10 cellular contexts compared by ENCODE assay signal in the genomic region with DNA sequence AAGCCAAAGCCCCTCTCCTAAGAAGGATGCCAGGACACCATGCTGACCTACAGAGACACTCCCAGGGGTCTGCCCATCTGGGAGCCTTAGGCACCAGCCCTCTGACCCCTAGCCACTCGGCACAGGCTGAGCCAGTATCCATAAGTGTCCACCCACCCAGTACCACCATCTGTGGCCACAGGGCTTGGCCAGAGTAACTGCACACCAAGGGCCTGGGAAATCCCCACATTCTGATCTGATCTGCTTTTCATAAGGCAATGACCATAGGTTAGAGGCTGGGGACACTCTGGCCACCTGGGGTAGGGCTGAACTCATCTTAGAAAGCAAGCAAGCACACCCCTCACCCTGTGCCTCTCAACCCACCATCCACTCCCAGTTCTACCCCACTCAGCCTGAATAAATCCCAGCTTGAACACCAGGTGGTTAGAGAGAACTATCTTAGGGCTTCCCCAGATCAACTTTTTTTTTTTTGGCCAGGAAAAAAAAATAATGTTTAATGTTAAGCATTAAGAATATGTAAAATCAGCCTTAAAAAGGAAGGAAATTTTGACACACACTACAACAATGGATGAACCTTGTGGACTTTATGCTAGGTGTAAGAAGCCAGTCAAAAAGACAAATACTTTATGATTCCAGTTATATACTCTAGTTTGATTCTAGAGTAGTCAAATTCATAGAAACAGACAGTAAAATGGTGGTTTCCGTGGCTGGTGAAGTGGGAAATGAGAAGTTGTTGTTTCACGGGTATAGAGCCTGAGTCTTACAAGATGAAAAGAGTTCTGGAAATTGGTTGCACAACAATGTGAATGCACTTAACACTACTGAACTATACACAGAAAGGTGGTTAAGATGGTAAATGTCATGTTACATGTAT. TPM values are rescaled to one million over a fixed set of nuclear protein-coding genes. Genes with fewer than 3 reads are reported as not detected.
A peak's percentile ranks its signal among the peaks of the same experiment; 100 is the strongest.
DNase-seq lines count a peak whose midpoint lies in the region; ATAC-seq and TF ChIP-seq lines count a peak whose summit lies in the region.
"Had no signal": no experiment of that assay in that cellular context is flagged by ENCODE, and none has a peak within 500 bp of the region (broad histone marks: within the 10 kb centered on the region; RNA-seq: fewer than 3 reads in every experiment).

No MANE protein-coding gene starts in this region.

- BruUV-seq in PC-9 (replicated peaks; lab: Mats Ljungman, UMichigan), result no TSS peak

- POLR2A ChIA-PET in PC-9 (lab: Charles Lee; ENCODE audit: unreplicated experiment), result no interaction called here

- peak overlapping the region; percentile 87 for H3K27ac Mint-ChIP-seq in activated T-helper 17 cell treated with anti-CD3 and anti-CD28 coated beads, Interleukin-2, amount 50 U/mL, for 72 hours
- H3K27ac Mint-ChIP-seq in HFFc6, result no peak overlapping the region

- ATAC-seq in HG03442 (IDR thresholded peaks at IDR 0.05; ENCODE audit: unreplicated experiment) (peak; percentile 44), GM18505 (IDR thresholded peaks at IDR 0.05; ENCODE audit: unreplicated experiment) (no peak)
- ATAC-seq in activated T-helper 17 cell treated with anti-CD3 and anti-CD28 coated beads, Interleukin-2, amount 50 U/mL, for 72 hours (replicated peaks), result peak; percentile 95
- ATAC-seq: esophagus mucosa had no signal

- H3K27me3 ChIP-seq in thymus (ENCODE audit: control insufficient read depth, insufficient read depth) (no peaks in the 10 kb centered on the region), PC-9 (ENCODE audit: insufficient read depth, low read depth) (no peaks in the 10 kb centered on the region)

- no peaks in the 10 kb centered on the region for H4K20me1 ChIP-seq in PC-9 (ENCODE audit: insufficient read depth)

- no peak overlapping the region for H3K4me2 ChIP-seq in PC-9

- peaks cover 28% of the 10 kb centered on the region for H3K4me1 Mint-ChIP-seq in activated T-helper 17 cell treated with anti-CD3 and anti-CD28 coated beads, Interleukin-2, amount 50 U/mL, for 72 hours
- peaks cover under 1% of the 10 kb centered on the region; the same call in 1 of the 2 replicates for H3K4me1 Mint-ChIP-seq in HFFc6 (ENCODE audit: low read depth)

- 44% methylated on average over 3 of the region's 3 CpGs for WGBS in thymus

- CTCF ChIA-PET in PC-9 (lab: Charles Lee), result interaction anchor here (0.5 kb wide), 1 partner anchor 135 kb away, joined by 14 read pairs; no protein-coding TSS in a partner anchor

- TF ChIP-seq POLR2A in GM18505 (IDR thresholded peaks at IDR 0.05; ENCODE audit: borderline replicate concordance, extremely low read depth, insufficient read depth, insufficient read length), result no peak

- intact Hi-C loops in PC-9 (cut with micrococcal nuclease; ENCODE audit: unreplicated experiment), result no loop called here

- H3K4me3 ChIP-seq in thymus (ENCODE audit: low read length), result no peak overlapping the region
- no peak overlapping the region for H3K4me3 ChIP-seq in PC-9

- H3K9me3 Mint-ChIP-seq in activated T-helper 17 cell treated with anti-CD3 and anti-CD28 coated beads, Interleukin-2, amount 50 U/mL, for 72 hours, result no peaks in the 10 kb centered on the region
- H3K9me3 Mint-ChIP-seq in HFFc6, result no peaks in the 10 kb centered on the region

- H3K36me3 Mint-ChIP-seq in activated T-helper 17 cell treated with anti-CD3 and anti-CD28 coated beads, Interleukin-2, amount 50 U/mL, for 72 hours (ENCODE audit: low read depth), result peaks cover 92% of the 10 kb centered on the region
- no peaks in the 10 kb centered on the region; the same call in 1 of the 2 replicates for H3K36me3 Mint-ChIP-seq in HFFc6 (ENCODE audit: low read depth)

- TF ChIP-seq CTCF in PC-9 (conservative IDR thresholded peaks at IDR 0.05) (no peak), HFFc6 (IDR thresholded peaks at IDR 0.05) (no peak)

- no peaks in the 10 kb centered on the region for H3K27me3 Mint-ChIP-seq in activated T-helper 17 cell treated with anti-CD3 and anti-CD28 coated beads, Interleukin-2, amount 50 U/mL, for 72 hours
- peaks cover 2% of the 10 kb centered on the region for H3K27me3 Mint-ChIP-seq in HFFc6 (ENCODE audit: insufficient read depth)

- H3K4me1 ChIP-seq in thymus (ENCODE audit: control insufficient read depth, insufficient read depth, low read length) (peaks cover 3% of the 10 kb centered on the region), PC-9 (replicated peaks; ENCODE audit: insufficient read depth) (no peaks in the 10 kb centered on the region)

- H3K4me3 Mint-ChIP-seq in activated T-helper 17 cell treated with anti-CD3 and anti-CD28 coated beads, Interleukin-2, amount 50 U/mL, for 72 hours, result peak overlapping the region; percentile 73
- no peak overlapping the region for H3K4me3 Mint-ChIP-seq in HFFc6

- H3K36me3 ChIP-seq in thymus (ENCODE audit: control insufficient read depth, insufficient read depth), result peaks cover 12% of the 10 kb centered on the region
- H3K36me3 ChIP-seq in PC-9 (ENCODE audit: low read depth), result 0 out of 2 replicates have a peak, but pooled peaks cover 12% of the 10 kb centered on the region

- no peak overlapping the region for H2AFZ ChIP-seq in PC-9

- peak; percentile 50 for DNase-seq in stimulated activated CD4-positive, alpha-beta T cell treated with anti-CD3 and anti-CD28 coated beads, Interleukin-15, amount 100 ng/mL, for 24 hours
- no peak for DNase-seq in stimulated activated CD4-positive, alpha-beta T cell treated with anti-CD3 and anti-CD28 coated beads, Interleukin-2, amount 100 ng/mL, for 48 hours
- DNase-seq in PC-9, result no peak
- no peak for DNase-seq in HFFc6
- DNase-seq: NCI-H1105 treated with DMSO at 0.1 percent for 48 hours had no signal

- H3K9me2 ChIP-seq in PC-9 (ENCODE audit: insufficient read depth), result no peaks in the 10 kb centered on the region

- peak overlapping the region; percentile 58 for H3K27ac ChIP-seq in thymus (ENCODE audit: low read depth)
- H3K27ac ChIP-seq in PC-9, result no peak overlapping the region

- H3K79me2 ChIP-seq in PC-9 (ENCODE audit: low read depth), result no peaks in the 10 kb centered on the region

- peaks cover 8% of the 10 kb centered on the region; the same call in 1 of the 2 replicates for H3F3A ChIP-seq in PC-9 (ENCODE audit: insufficient read depth, low read depth)

- H3K9me3 ChIP-seq in thymus (ENCODE audit: control insufficient read depth) (no peaks in the 10 kb centered on the region), PC-9 (ENCODE audit: insufficient read depth, low read depth) (no peaks in the 10 kb centered on the region)

RNA-seq across cellular contexts. Expression of a gene that starts 6.2 kb away (rescaled TPM):
- total RNA-seq in activated T-helper 17 cell treated with anti-CD3 and anti-CD28 coated beads, Interleukin-2, amount 50 U/mL, for 72 hours, result 10 to 100 TPM; 35.8 to 51.1 TPM
- polyA plus RNA-seq in thymus, result 39.4 TPM
- 46.5 and 54.1 TPM in 2 replicates for total RNA-seq in PC-9 (2021)
- total RNA-seq in HFFc6 (2021; fragmentation: NEBNext Ultra II Directional; extraction: Animal tissue kit (Norgen Biotek cat#: 25700)), result 10 to 100 TPM; 25.1 to 32.6 (median 30.0) TPM

RNA-seq across cellular contexts. Expression of a gene that starts 37.7 kb away (rescaled TPM):
- total RNA-seq in activated T-helper 17 cell treated with anti-CD3 and anti-CD28 coated beads, Interleukin-2, amount 50 U/mL, for 72 hours, result 10 to 100 TPM; 28.4 to 30.8 TPM
- polyA plus RNA-seq in thymus, result 31.9 TPM
- total RNA-seq in PC-9 (2021), result 26.6 and 29.7 TPM in 2 replicates
- 10 to 100 TPM; 56.0 to 65.5 (median 63.0) TPM for total RNA-seq in HFFc6 (2021; fragmentation: NEBNext Ultra II Directional; extraction: Animal tissue kit (Norgen Biotek cat#: 25700))

RNA-seq across cellular contexts. Expression of a gene that starts 48.6 kb away (rescaled TPM):
- 1 to 10 TPM in 1 of 2 donors, under 1 TPM in 1; 0.54 to 4.3 TPM for total RNA-seq in activated T-helper 17 cell treated with anti-CD3 and anti-CD28 coated beads, Interleukin-2, amount 50 U/mL, for 72 hours
- polyA plus RNA-seq in thymus, result 0.52 TPM
- not detected in 2 replicates for total RNA-seq in PC-9 (2021)
- total RNA-seq in HFFc6 (2021; fragmentation: NEBNext Ultra II Directional; extraction: Animal tissue kit (Norgen Biotek cat#: 25700)), result under 1 TPM in 4 of 6 experiments, not detected in 2; 0.02 to 0.71 (median 0.08) TPM
